8 cellular contexts compared by ENCODE assay signal in genomic region chr10:137031-137430, GRCh38. TPM values are rescaled to one million over a fixed set of nuclear protein-coding genes. Genes with fewer than 3 reads are reported as not detected.
A peak's percentile ranks its signal among the peaks of the same experiment; 100 is the strongest.
DNase-seq lines count a peak whose midpoint lies in the region; ATAC-seq and TF ChIP-seq lines count a peak whose summit lies in the region.

No MANE protein-coding gene starts in this region.

- H3K27me3 ChIP-seq in BE2C (no peaks in the 10 kb centered on the region), gastroesophageal sphincter (no peaks in the 10 kb centered on the region)

- H3K9me3 ChIP-seq in BE2C (no peaks in the 10 kb centered on the region), gastroesophageal sphincter (no peaks in the 10 kb centered on the region)

- TF ChIP-seq EP300 in gastroesophageal sphincter (IDR thresholded peaks at IDR 0.05): no peak

- TF ChIP-seq CTCF in BE2C (IDR thresholded peaks at IDR 0.05; ENCODE audit: low read depth, low read length): peak; percentile 54
- TF ChIP-seq CTCF in gastroesophageal sphincter (IDR thresholded peaks at IDR 0.05): peak in 3 of 4 experiments; percentile 20 to 23 (median 21)

- H3K27ac ChIP-seq in gastroesophageal sphincter: peak overlapping the region in 1 of 4 donors; percentile 99

- H3K4me1 ChIP-seq in BE2C (no peaks in the 10 kb centered on the region; the same call in 1 of the 2 replicates), gastroesophageal sphincter (peaks cover 7 to 70% (median 18%) of the 10 kb centered on the region in 3 donors)

- ATAC-seq in GM19351 (IDR thresholded peaks at IDR 0.05; ENCODE audit: unreplicated experiment) (peak; percentile 25), gastroesophageal sphincter (no peak)

- TF ChIP-seq POLR2A in gastroesophageal sphincter (IDR thresholded peaks at IDR 0.05): no peak

- H3K4me3 ChIP-seq in BE2C (ENCODE audit: low read depth, low read length) (no peak overlapping the region; the same call in 1 of the 2 replicates), gastroesophageal sphincter (peak overlapping the region in 1 of 2 donors; percentile 72)

- no peaks in the 10 kb centered on the region for H3K36me3 ChIP-seq in BE2C
- no peaks in the 10 kb centered on the region for H3K36me3 ChIP-seq in gastroesophageal sphincter

- WGBS in gastroesophageal sphincter (ENCODE audit: low coverage in 1 of 2), 2 donors: 80% methylated on average over 1 of the region's 1 CpG; no CpG with 5 or more reads in 1 of the 2 donors

- peak; percentile 46 for DNase-seq in BE2C
- peak; percentile 35 for DNase-seq in NCI-H345 (lab: John Stamatoyannopoulos, UW)
- DNase-seq in activated T-cell treated with anti-CD3 and anti-CD28 coated beads for 48 hours (ENCODE audit: low read depth): peak; percentile 43
- peak; percentile 56 for DNase-seq in stimulated activated CD4-positive, alpha-beta T cell treated with anti-CD3 and anti-CD28 coated beads, Interleukin-4, amount 100 ng/mL, for 24 hours
- DNase-seq in midbrain (lab: John Stamatoyannopoulos, UW): no peak
- no peak for DNase-seq in NCI-H446 (lab: John Stamatoyannopoulos, UW)

RNA-seq across cellular contexts. Expression of gene ZMYND11, which starts 1.8 kb away (rescaled TPM):
- polyA plus RNA-seq in BE2C (2012; ENCODE audit: insufficient read depth, insufficient read length, low read depth): 30.0 TPM
- 100 to 1,000 TPM; 131 to 176 (median 166) TPM for total RNA-seq in gastroesophageal sphincter

Comparison
In these comparisons a context has a peak if more than half of its experiments do, and no peak if none do; other contexts are left out.
1. DNase-seq: peak in BE2C (single experiment), NCI-H345 (single experiment), activated T-cell treated with anti-CD3 and anti-CD28 coated beads for 48 hours (single experiment) and stimulated activated CD4-positive, alpha-beta T cell treated with anti-CD3 and anti-CD28 coated beads, Interleukin-4, amount 100 ng/mL, for 24 hours (single experiment); none in midbrain (single experiment) and NCI-H446 (0 of 2).